In genomic region chr10:30189254-30189583, GRCh38 we compare ENCODE assay signal across 17 cellular contexts.
DNase-seq lines count a peak whose midpoint lies in the region; ATAC-seq and TF ChIP-seq lines count a peak whose summit lies in the region.
"Had no signal": no experiment of that assay in that cellular context is flagged by ENCODE, and none has a peak within 500 bp of the region (broad histone marks: within the 10 kb centered on the region; RNA-seq: fewer than 3 reads in every experiment).

No MANE protein-coding gene starts in this region.

- H3K4me3 ChIP-seq in Jurkat, Clone E6-1 (ENCODE audit: low read length), result no peak overlapping the region
- no peak overlapping the region for H3K4me3 ChIP-seq in hepatocyte
- H3K4me3 ChIP-seq in rectal smooth muscle tissue (ENCODE audit: low read length), result no peak overlapping the region
- H3K4me3 ChIP-seq: GM23338 had no signal

- no peak overlapping the region for H2AFZ ChIP-seq in hepatocyte
- H2AFZ ChIP-seq: GM23338 had no signal

- no peak for ATAC-seq in HG03139 (IDR thresholded peaks at IDR 0.05; ENCODE audit: unreplicated experiment)
- ATAC-seq in HG02840 (IDR thresholded peaks at IDR 0.05; ENCODE audit: low FRiP score, unreplicated experiment), result no peak
- ATAC-seq: GM23338 had no signal

- H3K27me3 ChIP-seq in hepatocyte (no peaks in the 10 kb centered on the region), rectal smooth muscle tissue (ENCODE audit: control insufficient read depth, insufficient read depth, low read length) (no peaks in the 10 kb centered on the region)

- H3K4me2 ChIP-seq in hepatocyte, result no peak overlapping the region
- H3K4me2 ChIP-seq: GM23338 had no signal

- peak; percentile 58 for DNase-seq in Jurkat, Clone E6-1 (ENCODE audit: low read depth, low spot score)
- DNase-seq in hepatocyte (ENCODE audit: low spot score), result no peak
- DNase-seq in iPS-NIHi7 (ENCODE audit: extremely low spot score), result no peak
- DNase-seq in amygdala (lab: John Stamatoyannopoulos, UW), result no peak
- DNase-seq: AML-193; CD4-positive, alpha-beta T cell; MM.1S; NCI-H1105 treated with DMSO at 0.1 percent for 48 hours; NCI-H187 treated with DMSO at 0.1 percent for 48 hours; NCI-H446 treated with DMSO at 0.1 percent for 48 hours; NCI-H774; SHP77 had no signal

- no peaks in the 10 kb centered on the region for H4K20me1 ChIP-seq in hepatocyte (ENCODE audit: insufficient read depth, poor library complexity, severe bottlenecking)

- 44% methylated on average over 4 of the region's 4 CpGs for WGBS in hepatocyte (ENCODE audit: low lambda C conversion rate, missing lambda C conversion rate)

- H3K4me1 ChIP-seq in hepatocyte (ENCODE audit: insufficient read depth) (peaks cover 41% of the 10 kb centered on the region), rectal smooth muscle tissue (ENCODE audit: control insufficient read depth, insufficient read depth, low read length) (peaks cover 26% of the 10 kb centered on the region)

- H3K9me2 ChIP-seq in hepatocyte (replicated peaks; ENCODE audit: insufficient read depth), result no peaks in the 10 kb centered on the region

- H3K36me3 ChIP-seq in hepatocyte (replicated peaks; ENCODE audit: insufficient read depth, low read depth) (no peaks in the 10 kb centered on the region), rectal smooth muscle tissue (ENCODE audit: control insufficient read depth, insufficient read depth, low read length) (no peaks in the 10 kb centered on the region)

- TF ChIP-seq CTCF in 22Rv1 (IDR thresholded peaks at IDR 0.05), result no peak
- TF ChIP-seq CTCF in hepatocyte (IDR thresholded peaks at IDR 0.05; ENCODE audit: poor library complexity), result no peak

- H3K27ac ChIP-seq in 22Rv1 (peak overlapping the region; percentile 52), hepatocyte (peak overlapping the region; percentile 43), rectal smooth muscle tissue (ENCODE audit: low read depth, low read length) (peak overlapping the region; percentile 37)

- no peaks in the 10 kb centered on the region for H3K79me2 ChIP-seq in hepatocyte

- H3K9ac ChIP-seq in rectal smooth muscle tissue (ENCODE audit: low read length), result no peak overlapping the region

- H3K9me3 ChIP-seq in hepatocyte (ENCODE audit: low read depth), result no peaks in the 10 kb centered on the region
